1 cellular context compared by ENCODE assay signal in the genomic region with DNA sequence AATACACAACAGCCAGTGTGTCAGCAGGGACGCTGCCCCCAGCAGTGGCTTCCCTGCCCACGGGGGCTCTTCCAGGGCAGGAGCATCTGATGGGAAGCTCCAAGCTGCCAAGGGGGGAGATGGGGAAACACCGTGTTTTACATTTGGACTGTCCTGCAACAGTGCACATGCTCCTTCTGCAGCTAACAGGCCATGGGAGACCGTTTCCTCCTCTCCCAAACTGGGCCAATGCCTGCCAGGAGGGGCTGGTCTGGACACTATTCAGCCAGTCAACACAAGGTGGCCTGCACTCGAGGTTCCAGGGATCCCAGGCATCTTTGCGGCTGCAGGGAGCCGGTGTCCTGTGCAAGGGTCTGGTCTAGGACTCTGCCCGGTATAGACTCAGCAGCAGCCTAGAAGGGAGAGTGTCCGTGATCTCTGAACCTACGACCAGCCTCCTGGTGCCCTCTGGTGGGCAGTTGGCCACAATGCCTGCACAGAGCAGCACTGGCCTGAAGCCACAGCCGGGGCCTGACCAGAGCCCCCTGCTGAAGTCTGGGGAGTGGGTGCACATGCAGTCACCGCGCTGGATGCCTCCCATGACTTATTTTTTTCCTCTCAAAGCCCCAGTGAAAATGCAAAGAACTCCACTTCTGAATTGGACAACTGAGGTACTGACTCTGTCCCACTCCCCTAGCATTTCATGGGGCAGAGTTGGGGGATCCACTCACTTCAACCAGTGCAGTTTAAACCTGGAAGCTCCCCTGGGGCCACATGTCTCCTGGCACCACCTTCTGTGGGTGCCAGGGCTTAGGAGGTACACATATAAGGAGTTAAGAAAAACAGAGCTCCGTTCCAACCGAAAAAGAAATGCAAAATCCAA.
A peak's percentile ranks its signal among the peaks of the same experiment; 100 is the strongest.
TF ChIP-seq lines count a peak whose summit lies in the region.

No MANE protein-coding gene starts in this region.

TF ChIP-seq in K562, 482 proteins besides CTCF, POLR2A, EP300 and RAD21 (continued from another document):
- TF ChIP-seq, protein P1, sequence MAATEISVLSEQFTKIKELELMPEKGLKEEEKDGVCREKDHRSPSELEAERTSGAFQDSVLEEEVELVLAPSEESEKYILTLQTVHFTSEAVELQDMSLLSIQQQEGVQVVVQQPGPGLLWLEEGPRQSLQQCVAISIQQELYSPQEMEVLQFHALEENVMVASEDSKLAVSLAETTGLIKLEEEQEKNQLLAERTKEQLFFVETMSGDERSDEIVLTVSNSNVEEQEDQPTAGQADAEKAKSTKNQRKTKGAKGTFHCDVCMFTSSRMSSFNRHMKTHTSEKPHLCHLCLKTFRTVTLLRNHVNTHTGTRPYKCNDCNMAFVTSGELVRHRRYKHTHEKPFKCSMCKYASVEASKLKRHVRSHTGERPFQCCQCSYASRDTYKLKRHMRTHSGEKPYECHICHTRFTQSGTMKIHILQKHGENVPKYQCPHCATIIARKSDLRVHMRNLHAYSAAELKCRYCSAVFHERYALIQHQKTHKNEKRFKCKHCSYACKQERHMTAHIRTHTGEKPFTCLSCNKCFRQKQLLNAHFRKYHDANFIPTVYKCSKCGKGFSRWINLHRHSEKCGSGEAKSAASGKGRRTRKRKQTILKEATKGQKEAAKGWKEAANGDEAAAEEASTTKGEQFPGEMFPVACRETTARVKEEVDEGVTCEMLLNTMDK (IDR thresholded peaks at IDR 0.05; ENCODE audit: borderline replicate concordance, insufficient read depth, low read depth, low read length, poor library complexity, severe bottlenecking) = peak; percentile 76
- TF ChIP-seq TCF7 (IDR thresholded peaks at IDR 0.05; ENCODE audit: borderline replicate concordance) (0 out of 2 replicates have a peak, but pooled peaks have one; percentile 40), ZNF146 (CRISPR knock-in tag; IDR thresholded peaks at IDR 0.05; ENCODE audit: unreplicated experiment) (no peak), PML (IDR thresholded peaks at IDR 0.05; ENCODE audit: low read length) (peak; percentile 49; the same call in 1 of the 2 replicates), CREBBP (IDR thresholded peaks at IDR 0.05; ENCODE audit: low read depth, low read length) (no peak), TEAD1 (CRISPR knock-in tag; IDR thresholded peaks at IDR 0.05) (peak in 1 of 2 experiments; percentile 38; a peak in 1 of 4 replicates), SMAD3 (CRISPR knock-in tag; conservative IDR thresholded peaks at IDR 0.05) (no peak), POLR2B (IDR thresholded peaks at IDR 0.05; ENCODE audit: low read depth, partially characterized antibody) (peak; percentile 84), XRCC5 (IDR thresholded peaks at IDR 0.05; ENCODE audit: low read depth, low read length) (peak; percentile 76; the same call in 1 of the 2 replicates), TOE1 (IDR thresholded peaks at IDR 0.05; ENCODE audit: borderline replicate concordance) (0 out of 2 replicates have a peak, but pooled peaks have one; percentile 31), TOE1 (CRISPR knock-in tag; IDR thresholded peaks at IDR 0.05; ENCODE audit: borderline replicate concordance, low read depth) (no peak), FOXJ2 (tag; IDR thresholded peaks at IDR 0.05) (no peak), EZH2 (IDR thresholded peaks at IDR 0.05; ENCODE audit: borderline replicate concordance, low read depth, low read length) (no peak), TEAD4 (IDR thresholded peaks at IDR 0.05; ENCODE audit: low read length) (peak; percentile 36), TEAD4 (CRISPR knock-in tag; IDR thresholded peaks at IDR 0.05; ENCODE audit: borderline replicate concordance) (no peak), ZNF561 (CRISPR knock-in tag; conservative IDR thresholded peaks at IDR 0.05) (no peak; the same call in 1 of the 2 replicates), MTA3 (IDR thresholded peaks at IDR 0.05; ENCODE audit: borderline replicate concordance) (peak; percentile 52; the same call in 1 of the 2 replicates), SOX6 (IDR thresholded peaks at IDR 0.05) (0 out of 2 replicates have a peak, but pooled peaks have one; percentile 34), RBM22 (IDR thresholded peaks at IDR 0.05; ENCODE audit: low read depth, low read length, poor library complexity, severe bottlenecking) (peak; percentile 80), NONO (IDR thresholded peaks at IDR 0.05; ENCODE audit: low read depth in 2 of 2, low read length in 1 of 2) (0 out of 4 replicates have a peak, but pooled peaks of 1 of the 2 experiments have one; percentile 4), ZBTB8A (IDR thresholded peaks at IDR 0.05; ENCODE audit: partially characterized antibody) (no peak), ZNF184 (CRISPR knock-in tag; IDR thresholded peaks at IDR 0.05) (no peak), SP1 (CRISPR knock-in tag; IDR thresholded peaks at IDR 0.05) (peak; percentile 29; the same call in 1 of the 2 replicates), IRF2 (CRISPR knock-in tag; IDR thresholded peaks at IDR 0.05) (no peak), MTA1 (IDR thresholded peaks at IDR 0.05; ENCODE audit: borderline replicate concordance) (no peak)
- TF ChIP-seq, protein P2, sequence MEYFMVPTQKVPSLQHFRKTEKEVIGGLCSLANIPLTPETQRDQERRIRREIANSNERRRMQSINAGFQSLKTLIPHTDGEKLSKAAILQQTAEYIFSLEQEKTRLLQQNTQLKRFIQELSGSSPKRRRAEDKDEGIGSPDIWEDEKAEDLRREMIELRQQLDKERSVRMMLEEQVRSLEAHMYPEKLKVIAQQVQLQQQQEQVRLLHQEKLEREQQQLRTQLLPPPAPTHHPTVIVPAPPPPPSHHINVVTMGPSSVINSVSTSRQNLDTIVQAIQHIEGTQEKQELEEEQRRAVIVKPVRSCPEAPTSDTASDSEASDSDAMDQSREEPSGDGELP (CRISPR knock-in tag; IDR thresholded peaks at IDR 0.05; ENCODE audit: borderline replicate concordance) = no peak
- TF ChIP-seq, protein P3, sequence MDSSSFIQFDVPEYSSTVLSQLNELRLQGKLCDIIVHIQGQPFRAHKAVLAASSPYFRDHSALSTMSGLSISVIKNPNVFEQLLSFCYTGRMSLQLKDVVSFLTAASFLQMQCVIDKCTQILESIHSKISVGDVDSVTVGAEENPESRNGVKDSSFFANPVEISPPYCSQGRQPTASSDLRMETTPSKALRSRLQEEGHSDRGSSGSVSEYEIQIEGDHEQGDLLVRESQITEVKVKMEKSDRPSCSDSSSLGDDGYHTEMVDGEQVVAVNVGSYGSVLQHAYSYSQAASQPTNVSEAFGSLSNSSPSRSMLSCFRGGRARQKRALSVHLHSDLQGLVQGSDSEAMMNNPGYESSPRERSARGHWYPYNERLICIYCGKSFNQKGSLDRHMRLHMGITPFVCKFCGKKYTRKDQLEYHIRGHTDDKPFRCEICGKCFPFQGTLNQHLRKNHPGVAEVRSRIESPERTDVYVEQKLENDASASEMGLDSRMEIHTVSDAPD (CRISPR knock-in tag; IDR thresholded peaks at IDR 0.05) = no peak
- TF ChIP-seq, protein P4, sequence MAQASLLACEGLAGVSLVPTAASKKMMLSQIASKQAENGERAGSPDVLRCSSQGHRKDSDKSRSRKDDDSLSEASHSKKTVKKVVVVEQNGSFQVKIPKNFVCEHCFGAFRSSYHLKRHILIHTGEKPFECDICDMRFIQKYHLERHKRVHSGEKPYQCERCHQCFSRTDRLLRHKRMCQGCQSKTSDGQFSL (CRISPR knock-in tag; IDR thresholded peaks at IDR 0.05) = no peak
- TF ChIP-seq, protein P4 (tag; IDR thresholded peaks at IDR 0.05) = no peak
- TF ChIP-seq, protein P5, sequence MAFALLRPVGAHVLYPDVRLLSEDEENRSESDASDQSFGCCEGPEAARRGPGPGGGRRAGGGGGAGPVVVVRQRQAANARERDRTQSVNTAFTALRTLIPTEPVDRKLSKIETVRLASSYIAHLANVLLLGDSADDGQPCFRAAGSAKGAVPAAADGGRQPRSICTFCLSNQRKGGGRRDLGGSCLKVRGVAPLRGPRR (CRISPR knock-in tag; IDR thresholded peaks at IDR 0.05) = no peak
- TF ChIP-seq, protein P6, sequence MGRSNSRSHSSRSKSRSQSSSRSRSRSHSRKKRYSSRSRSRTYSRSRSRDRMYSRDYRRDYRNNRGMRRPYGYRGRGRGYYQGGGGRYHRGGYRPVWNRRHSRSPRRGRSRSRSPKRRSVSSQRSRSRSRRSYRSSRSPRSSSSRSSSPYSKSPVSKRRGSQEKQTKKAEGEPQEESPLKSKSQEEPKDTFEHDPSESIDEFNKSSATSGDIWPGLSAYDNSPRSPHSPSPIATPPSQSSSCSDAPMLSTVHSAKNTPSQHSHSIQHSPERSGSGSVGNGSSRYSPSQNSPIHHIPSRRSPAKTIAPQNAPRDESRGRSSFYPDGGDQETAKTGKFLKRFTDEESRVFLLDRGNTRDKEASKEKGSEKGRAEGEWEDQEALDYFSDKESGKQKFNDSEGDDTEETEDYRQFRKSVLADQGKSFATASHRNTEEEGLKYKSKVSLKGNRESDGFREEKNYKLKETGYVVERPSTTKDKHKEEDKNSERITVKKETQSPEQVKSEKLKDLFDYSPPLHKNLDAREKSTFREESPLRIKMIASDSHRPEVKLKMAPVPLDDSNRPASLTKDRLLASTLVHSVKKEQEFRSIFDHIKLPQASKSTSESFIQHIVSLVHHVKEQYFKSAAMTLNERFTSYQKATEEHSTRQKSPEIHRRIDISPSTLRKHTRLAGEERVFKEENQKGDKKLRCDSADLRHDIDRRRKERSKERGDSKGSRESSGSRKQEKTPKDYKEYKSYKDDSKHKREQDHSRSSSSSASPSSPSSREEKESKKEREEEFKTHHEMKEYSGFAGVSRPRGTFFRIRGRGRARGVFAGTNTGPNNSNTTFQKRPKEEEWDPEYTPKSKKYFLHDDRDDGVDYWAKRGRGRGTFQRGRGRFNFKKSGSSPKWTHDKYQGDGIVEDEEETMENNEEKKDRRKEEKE (IDR thresholded peaks at IDR 0.05; ENCODE audit: borderline replicate concordance in 1 of 2, control insufficient read depth in 1 of 2, low read depth in 2 of 2, low read length in 1 of 2) = 0 out of 4 replicates have a peak, but pooled peaks of 1 of the 2 experiments have one; percentile 57
- TF ChIP-seq, protein P7, sequence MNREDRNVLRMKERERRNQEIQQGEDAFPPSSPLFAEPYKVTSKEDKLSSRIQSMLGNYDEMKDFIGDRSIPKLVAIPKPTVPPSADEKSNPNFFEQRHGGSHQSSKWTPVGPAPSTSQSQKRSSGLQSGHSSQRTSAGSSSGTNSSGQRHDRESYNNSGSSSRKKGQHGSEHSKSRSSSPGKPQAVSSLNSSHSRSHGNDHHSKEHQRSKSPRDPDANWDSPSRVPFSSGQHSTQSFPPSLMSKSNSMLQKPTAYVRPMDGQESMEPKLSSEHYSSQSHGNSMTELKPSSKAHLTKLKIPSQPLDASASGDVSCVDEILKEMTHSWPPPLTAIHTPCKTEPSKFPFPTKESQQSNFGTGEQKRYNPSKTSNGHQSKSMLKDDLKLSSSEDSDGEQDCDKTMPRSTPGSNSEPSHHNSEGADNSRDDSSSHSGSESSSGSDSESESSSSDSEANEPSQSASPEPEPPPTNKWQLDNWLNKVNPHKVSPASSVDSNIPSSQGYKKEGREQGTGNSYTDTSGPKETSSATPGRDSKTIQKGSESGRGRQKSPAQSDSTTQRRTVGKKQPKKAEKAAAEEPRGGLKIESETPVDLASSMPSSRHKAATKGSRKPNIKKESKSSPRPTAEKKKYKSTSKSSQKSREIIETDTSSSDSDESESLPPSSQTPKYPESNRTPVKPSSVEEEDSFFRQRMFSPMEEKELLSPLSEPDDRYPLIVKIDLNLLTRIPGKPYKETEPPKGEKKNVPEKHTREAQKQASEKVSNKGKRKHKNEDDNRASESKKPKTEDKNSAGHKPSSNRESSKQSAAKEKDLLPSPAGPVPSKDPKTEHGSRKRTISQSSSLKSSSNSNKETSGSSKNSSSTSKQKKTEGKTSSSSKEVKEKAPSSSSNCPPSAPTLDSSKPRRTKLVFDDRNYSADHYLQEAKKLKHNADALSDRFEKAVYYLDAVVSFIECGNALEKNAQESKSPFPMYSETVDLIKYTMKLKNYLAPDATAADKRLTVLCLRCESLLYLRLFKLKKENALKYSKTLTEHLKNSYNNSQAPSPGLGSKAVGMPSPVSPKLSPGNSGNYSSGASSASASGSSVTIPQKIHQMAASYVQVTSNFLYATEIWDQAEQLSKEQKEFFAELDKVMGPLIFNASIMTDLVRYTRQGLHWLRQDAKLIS (CRISPR knock-in tag; IDR thresholded peaks at IDR 0.05) = no peak
- TF ChIP-seq, protein P8, sequence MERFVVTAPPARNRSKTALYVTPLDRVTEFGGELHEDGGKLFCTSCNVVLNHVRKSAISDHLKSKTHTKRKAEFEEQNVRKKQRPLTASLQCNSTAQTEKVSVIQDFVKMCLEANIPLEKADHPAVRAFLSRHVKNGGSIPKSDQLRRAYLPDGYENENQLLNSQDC (CRISPR knock-in tag; IDR thresholded peaks at IDR 0.05) = no peak
- TF ChIP-seq, protein P9, sequence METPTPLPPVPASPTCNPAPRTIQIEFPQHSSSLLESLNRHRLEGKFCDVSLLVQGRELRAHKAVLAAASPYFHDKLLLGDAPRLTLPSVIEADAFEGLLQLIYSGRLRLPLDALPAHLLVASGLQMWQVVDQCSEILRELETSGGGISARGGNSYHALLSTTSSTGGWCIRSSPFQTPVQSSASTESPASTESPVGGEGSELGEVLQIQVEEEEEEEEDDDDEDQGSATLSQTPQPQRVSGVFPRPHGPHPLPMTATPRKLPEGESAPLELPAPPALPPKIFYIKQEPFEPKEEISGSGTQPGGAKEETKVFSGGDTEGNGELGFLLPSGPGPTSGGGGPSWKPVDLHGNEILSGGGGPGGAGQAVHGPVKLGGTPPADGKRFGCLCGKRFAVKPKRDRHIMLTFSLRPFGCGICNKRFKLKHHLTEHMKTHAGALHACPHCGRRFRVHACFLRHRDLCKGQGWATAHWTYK (CRISPR knock-in tag; IDR thresholded peaks at IDR 0.05) = no peak
